10 cellular contexts compared by ENCODE assay signal in the genomic region with DNA sequence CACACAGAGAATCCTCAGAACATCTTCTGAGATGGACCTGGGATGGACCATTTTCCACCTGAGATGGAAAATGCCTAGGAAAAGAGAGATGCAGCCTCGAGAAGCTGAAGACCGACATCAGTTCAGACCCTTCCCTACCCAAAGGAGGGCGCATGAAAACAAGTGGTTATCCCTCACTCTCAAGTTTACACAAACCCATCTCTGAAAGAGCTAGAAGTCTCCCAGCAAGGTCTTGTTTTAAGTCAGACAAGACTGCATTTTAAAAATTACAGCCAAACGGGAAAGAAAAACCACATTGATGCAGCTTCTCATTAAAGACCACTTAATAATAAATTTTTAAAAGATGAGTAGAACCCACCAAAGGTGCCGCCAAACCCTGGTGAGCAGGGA. TPM values are rescaled to one million over a fixed set of nuclear protein-coding genes. Genes with fewer than 3 reads are reported as not detected.
A peak's percentile ranks its signal among the peaks of the same experiment; 100 is the strongest.
DNase-seq lines count a peak whose midpoint lies in the region; ATAC-seq and TF ChIP-seq lines count a peak whose summit lies in the region.
"Had no signal": no experiment of that assay in that cellular context is flagged by ENCODE, and none has a peak within 500 bp of the region (broad histone marks: within the 10 kb centered on the region; RNA-seq: fewer than 3 reads in every experiment).

No MANE protein-coding gene starts in this region.

- peaks cover 6% of the 10 kb centered on the region for H3K36me3 Mint-ChIP-seq in endodermal cell (ENCODE audit: low read depth)
- H3K36me3 Mint-ChIP-seq: activated CD4-positive, alpha-beta memory T cell treated with anti-CD3 and anti-CD28 coated beads for 36 hours had no signal

- H3K27ac ChIP-seq in OCI-LY3 (ENCODE audit: low read length) (no peak overlapping the region), endodermal cell (ENCODE audit: low read depth, low read length) (no peak overlapping the region), parathyroid adenoma (no peak overlapping the region)

- WGBS in endodermal cell (ENCODE audit: insufficient coverage in 1 of 2, insufficient read length in 1 of 2), 2 experiments, result 80 to 81% methylated on average over 3 to 5 of the region's 5 CpGs

- H3K4me2 ChIP-seq in OCI-LY3 (ENCODE audit: low read length) (peak overlapping the region; percentile 97), parathyroid adenoma (ENCODE audit: low read length) (peak overlapping the region; percentile 78)

- no peaks in the 10 kb centered on the region for H4K20me1 ChIP-seq in OCI-LY3 (ENCODE audit: insufficient read depth, low read length)

- peak overlapping the region; percentile 20; the same call in 1 of the 2 replicates for H3K9ac ChIP-seq in OCI-LY3 (ENCODE audit: low read length)
- no peak overlapping the region for H3K9ac ChIP-seq in endodermal cell (ENCODE audit: extremely low read depth, low read length, poor library complexity, severe bottlenecking)
- no peak overlapping the region for H3K9ac ChIP-seq in parathyroid adenoma

- peak overlapping the region; percentile 63 for H3K4me3 Mint-ChIP-seq in endodermal cell
- H3K4me3 Mint-ChIP-seq: activated CD4-positive, alpha-beta memory T cell treated with anti-CD3 and anti-CD28 coated beads for 36 hours had no signal

- DNase-seq in GM12864 (ENCODE audit: low read depth) (no peak), endodermal cell (no peak), ecto neural progenitor cell (ENCODE audit: low spot score) (no peak), NCI-H2081 (lab: John Stamatoyannopoulos, UW) (no peak)
- no peak for DNase-seq in stimulated activated CD4-positive, alpha-beta T cell treated with anti-CD3 and anti-CD28 coated beads, Interleukin-15, amount 100 ng/mL, for 24 hours
- DNase-seq: activated CD4-positive, alpha-beta memory T cell treated with anti-CD3 and anti-CD28 coated beads for 36 hours; NCI-H1048 had no signal

- H3K9me3 ChIP-seq in OCI-LY3 (ENCODE audit: insufficient read depth, low read length) (no peaks in the 10 kb centered on the region), endodermal cell (ENCODE audit: control insufficient read depth, low read length) (peaks cover 21% of the 10 kb centered on the region), parathyroid adenoma (ENCODE audit: control insufficient read depth, low read length) (no peaks in the 10 kb centered on the region)

- peaks cover 16% of the 10 kb centered on the region for H3K9me3 Mint-ChIP-seq in endodermal cell

- no peak for TF ChIP-seq CTCF in GM12864 (IDR thresholded peaks at IDR 0.05; ENCODE audit: low read depth, low read length, missing control alignments)
- TF ChIP-seq CTCF in OCI-LY3 (IDR thresholded peaks at IDR 0.05; ENCODE audit: low read depth, low read length), result no peak
- no peak for TF ChIP-seq CTCF in endodermal cell (conservative IDR thresholded peaks at IDR 0.05)
- TF ChIP-seq CTCF in parathyroid adenoma (IDR thresholded peaks at IDR 0.05), result no peak

- H3K79me2 ChIP-seq in OCI-LY3 (ENCODE audit: low read length) (no peaks in the 10 kb centered on the region), parathyroid adenoma (no peaks in the 10 kb centered on the region)

- ATAC-seq in HG03095 (IDR thresholded peaks at IDR 0.05; ENCODE audit: unreplicated experiment), result no peak

- H3K4me1 ChIP-seq in OCI-LY3 (ENCODE audit: low read length), result peaks cover 3% of the 10 kb centered on the region; the same call in 1 of the 2 replicates
- H3K4me1 ChIP-seq in endodermal cell (ENCODE audit: control insufficient read depth, insufficient read depth, low read length), result peaks cover 10% of the 10 kb centered on the region
- peaks cover 11% of the 10 kb centered on the region for H3K4me1 ChIP-seq in parathyroid adenoma

- H3K27ac Mint-ChIP-seq in endodermal cell, result no peak overlapping the region
- H3K27ac Mint-ChIP-seq: activated CD4-positive, alpha-beta memory T cell treated with anti-CD3 and anti-CD28 coated beads for 36 hours had no signal

- H3K4me1 Mint-ChIP-seq in endodermal cell, result peaks cover 26% of the 10 kb centered on the region

- H2AFZ ChIP-seq in OCI-LY3 (ENCODE audit: low read depth, low read length) (no peak overlapping the region), parathyroid adenoma (no peak overlapping the region)

- peaks cover 2% of the 10 kb centered on the region for H3K36me3 ChIP-seq in OCI-LY3 (replicated peaks; ENCODE audit: low read depth, low read length)
- no peaks in the 10 kb centered on the region for H3K36me3 ChIP-seq in endodermal cell (ENCODE audit: control insufficient read depth, insufficient read depth, low read length)
- no peaks in the 10 kb centered on the region for H3K36me3 ChIP-seq in parathyroid adenoma (ENCODE audit: control insufficient read depth, insufficient read depth, low read length)

- H3K4me3 ChIP-seq in GM12864 (ENCODE audit: low read depth, low read length), result peak overlapping the region; percentile 91
- peak overlapping the region; percentile 84 for H3K4me3 ChIP-seq in OCI-LY3 (ENCODE audit: low read length)
- H3K4me3 ChIP-seq in endodermal cell (ENCODE audit: low read length), result peak overlapping the region; percentile 79
- peak overlapping the region; percentile 54 for H3K4me3 ChIP-seq in parathyroid adenoma (ENCODE audit: low read depth, low read length)

- peaks cover 36% of the 10 kb centered on the region for H3K27me3 Mint-ChIP-seq in endodermal cell (ENCODE audit: insufficient read depth)

- H3K27me3 ChIP-seq in OCI-LY3 (ENCODE audit: low read depth, low read length), result no peaks in the 10 kb centered on the region; the same call in 1 of the 2 replicates
- H3K27me3 ChIP-seq in endodermal cell (ENCODE audit: control insufficient read depth, insufficient read depth, low read length, poor library complexity, severe bottlenecking), result peaks cover 20% of the 10 kb centered on the region
- no peaks in the 10 kb centered on the region for H3K27me3 ChIP-seq in parathyroid adenoma (ENCODE audit: control insufficient read depth, insufficient read depth, low read length)

RNA-seq across cellular contexts. Expression of a gene that starts 1.3 kb away (rescaled TPM):
- total RNA-seq in endodermal cell, result 10 to 100 TPM; 16.7 to 23.2 TPM
- polyA plus RNA-seq in endodermal cell (2013, experiment 1 of 2), result 4.8 TPM
- 4.7 TPM for polyA plus RNA-seq in endodermal cell (2013, experiment 2 of 2)
